Comparison of ENCODE assay signal across 24 cellular contexts in the genomic region with DNA sequence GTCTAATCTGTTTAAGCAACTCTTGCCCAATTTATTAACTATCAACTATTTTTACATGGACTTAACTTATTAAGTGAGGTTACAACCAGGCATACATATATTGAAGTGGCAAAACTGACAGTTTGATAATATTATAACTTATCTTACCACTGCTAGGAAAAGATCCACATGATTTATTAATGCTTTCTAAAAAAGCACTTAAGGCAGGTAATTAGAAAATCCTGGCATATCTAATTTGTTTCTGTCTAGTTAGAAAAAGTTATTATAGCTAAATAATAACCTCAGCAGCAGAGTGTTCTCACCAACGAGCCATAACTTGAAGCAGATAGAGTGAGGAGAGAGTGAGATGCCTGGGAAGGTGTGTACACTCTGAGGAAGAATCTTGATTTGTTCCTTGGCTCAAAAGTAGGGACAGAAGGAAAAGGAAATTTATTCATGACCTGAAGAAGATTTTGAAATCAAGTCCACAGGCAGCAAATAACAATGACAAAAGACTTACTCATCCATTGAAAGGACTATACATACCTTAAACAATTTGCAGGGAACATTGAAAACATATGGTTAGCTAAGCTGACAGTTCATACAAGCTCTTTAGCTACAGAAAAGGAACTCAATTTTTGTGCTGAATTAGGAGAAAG. TPM values are rescaled to one million over a fixed set of nuclear protein-coding genes. Genes with fewer than 3 reads are reported as not detected.
DNase-seq lines count a peak whose midpoint lies in the region; ATAC-seq and TF ChIP-seq lines count a peak whose summit lies in the region.
"Had no signal": no experiment of that assay in that cellular context is flagged by ENCODE, and none has a peak within 500 bp of the region (broad histone marks: within the 10 kb centered on the region; RNA-seq: fewer than 3 reads in every experiment).

No MANE protein-coding gene starts in this region.

- 47 to 76% (median 64%) methylated on average over 1 of the region's 1 CpG for WGBS in spleen, 5 donors

- no peak overlapping the region for H3K4me3 Mint-ChIP-seq in WTC11
- H3K4me3 Mint-ChIP-seq: CD4-positive, alpha-beta memory T cell had no signal

- no peaks in the 10 kb centered on the region for H3K27me3 ChIP-seq in Karpas-422 (ENCODE audit: low read length)
- no peaks in the 10 kb centered on the region for H3K27me3 ChIP-seq in spleen (replicated peaks in 1 of 7)
- H3K27me3 ChIP-seq: adrenal gland had no signal

- intact Hi-C loops in spleen (cut with DNase I; ENCODE audit: low total_unique reads) = no loop called here

- H3K4me3 ChIP-seq in Karpas-422 (ENCODE audit: low read length) = no peak overlapping the region
- H3K4me3 ChIP-seq in spleen = no peak overlapping the region
- H3K4me3 ChIP-seq: adrenal gland, HAP-1 had no signal

- no peak for TF ChIP-seq CTCF in WTC11 (IDR thresholded peaks at IDR 0.05)
- TF ChIP-seq CTCF in spleen (IDR thresholded peaks at IDR 0.05 in 8 of 11, conservative IDR thresholded peaks at IDR 0.05 in 3 of 11) = no peak

- no peaks in the 10 kb centered on the region for H4K20me1 ChIP-seq in Karpas-422 (ENCODE audit: insufficient read depth, low read depth, low read length)

- no peak overlapping the region for H3K9ac ChIP-seq in Karpas-422 (ENCODE audit: low read length)

- CTCF ChIA-PET in WTC11 (lab: Charles Lee) = no interaction called here

- no peak for TF ChIP-seq POLR2A in spleen (IDR thresholded peaks at IDR 0.05)

- H3K36me3 Mint-ChIP-seq in WTC11 = no peaks in the 10 kb centered on the region
- H3K36me3 Mint-ChIP-seq: CD4-positive, alpha-beta memory T cell had no signal

- H3K4me1 ChIP-seq in Karpas-422 (ENCODE audit: low read length) (no peaks in the 10 kb centered on the region), spleen (no peaks in the 10 kb centered on the region)
- H3K4me1 ChIP-seq: adrenal gland, HAP-1 had no signal

- no peak overlapping the region for H2AFZ ChIP-seq in Karpas-422 (ENCODE audit: low read length)

- peak; percentile 51 for ATAC-seq in WTC11

- H3K79me2 ChIP-seq in Karpas-422 (ENCODE audit: low read length) = no peaks in the 10 kb centered on the region

- DNase-seq in GM03348 (ENCODE audit: low spot score) = peak; percentile 5
- no peak for DNase-seq in WTC11 (ENCODE audit: low spot score)
- peak; percentile 78 for DNase-seq in fibroblast of gingiva (ENCODE audit: low read depth)
- peak; percentile 3 for DNase-seq in left kidney (ENCODE audit: low read depth, low spot score)
- DNase-seq in AML-193 (lab: John Stamatoyannopoulos, UW) = no peak
- no peak for DNase-seq in COLO829 (ENCODE audit: low spot score)
- no peak for DNase-seq in Karpas-422
- DNase-seq in spleen = no peak
- DNase-seq: activated CD4-positive, alpha-beta T cell treated with anti-CD3 and anti-CD28 coated beads, Interleukin-2, amount 50 U/mL, for 4 hours; activated gamma-delta T cell; adrenal gland; CD4-positive, alpha-beta memory T cell; central memory CD4-positive, alpha-beta T cell; erythroblast; hypothalamus; kidney; NCI-H1417; NCI-H510A; NK-92 treated with Interleukin-12 subunit alpha and Interleukin-12 subunit beta, amount 100 ng/mL, for 24 hours; nucleus accumbens; stimulated activated CD4-positive, alpha-beta T cell treated with anti-CD3 and anti-CD28 coated beads, Interleukin-12 subunit alpha, Interleukin-12 subunit beta, amount 100 ng/mL, for 4 hours had no signal

- peaks cover 17% of the 10 kb centered on the region for H3K4me1 Mint-ChIP-seq in WTC11
- H3K4me1 Mint-ChIP-seq: CD4-positive, alpha-beta memory T cell had no signal

- POLR2A ChIA-PET in WTC11 (lab: Charles Lee) = no interaction called here

- no peaks in the 10 kb centered on the region for H3K27me3 Mint-ChIP-seq in WTC11 (ENCODE audit: low read depth)
- H3K27me3 Mint-ChIP-seq: CD4-positive, alpha-beta memory T cell had no signal

- no peaks in the 10 kb centered on the region for H3K9me3 ChIP-seq in Karpas-422 (ENCODE audit: low read length)
- no peaks in the 10 kb centered on the region for H3K9me3 ChIP-seq in spleen
- H3K9me3 ChIP-seq: adrenal gland, HAP-1 had no signal

- H3K9me2 ChIP-seq in Karpas-422 (replicated peaks; ENCODE audit: insufficient read depth, low read length) = no peaks in the 10 kb centered on the region

- H3K27ac Mint-ChIP-seq in WTC11 = no peak overlapping the region
- H3K27ac Mint-ChIP-seq: CD4-positive, alpha-beta memory T cell had no signal

- no peak overlapping the region for H3K27ac ChIP-seq in Karpas-422 (ENCODE audit: low read length)
- no peak overlapping the region for H3K27ac ChIP-seq in spleen
- H3K27ac ChIP-seq: adrenal gland had no signal

- H3K4me2 ChIP-seq in Karpas-422 (ENCODE audit: low read depth, low read length, poor library complexity, severe bottlenecking) = no peak overlapping the region

- H3K36me3 ChIP-seq in Karpas-422 (ENCODE audit: insufficient read depth, low read length) (no peaks in the 10 kb centered on the region), spleen (no peaks in the 10 kb centered on the region)
- H3K36me3 ChIP-seq: adrenal gland, HAP-1 had no signal

- H3K9me3 Mint-ChIP-seq in WTC11 = no peaks in the 10 kb centered on the region

TF ChIP-seq in WTC11, 78 proteins besides CTCF, POLR2A, EP300 and RAD21 (continues in another document):
- no peak for TF ChIP-seq ZSCAN18 (CRISPR knock-in tag; IDR thresholded peaks at IDR 0.05)
- TF ChIP-seq, protein P1, sequence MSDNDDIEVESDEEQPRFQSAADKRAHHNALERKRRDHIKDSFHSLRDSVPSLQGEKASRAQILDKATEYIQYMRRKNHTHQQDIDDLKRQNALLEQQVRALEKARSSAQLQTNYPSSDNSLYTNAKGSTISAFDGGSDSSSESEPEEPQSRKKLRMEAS (CRISPR knock-in tag; IDR thresholded peaks at IDR 0.05) = no peak
- TF ChIP-seq, protein P2, sequence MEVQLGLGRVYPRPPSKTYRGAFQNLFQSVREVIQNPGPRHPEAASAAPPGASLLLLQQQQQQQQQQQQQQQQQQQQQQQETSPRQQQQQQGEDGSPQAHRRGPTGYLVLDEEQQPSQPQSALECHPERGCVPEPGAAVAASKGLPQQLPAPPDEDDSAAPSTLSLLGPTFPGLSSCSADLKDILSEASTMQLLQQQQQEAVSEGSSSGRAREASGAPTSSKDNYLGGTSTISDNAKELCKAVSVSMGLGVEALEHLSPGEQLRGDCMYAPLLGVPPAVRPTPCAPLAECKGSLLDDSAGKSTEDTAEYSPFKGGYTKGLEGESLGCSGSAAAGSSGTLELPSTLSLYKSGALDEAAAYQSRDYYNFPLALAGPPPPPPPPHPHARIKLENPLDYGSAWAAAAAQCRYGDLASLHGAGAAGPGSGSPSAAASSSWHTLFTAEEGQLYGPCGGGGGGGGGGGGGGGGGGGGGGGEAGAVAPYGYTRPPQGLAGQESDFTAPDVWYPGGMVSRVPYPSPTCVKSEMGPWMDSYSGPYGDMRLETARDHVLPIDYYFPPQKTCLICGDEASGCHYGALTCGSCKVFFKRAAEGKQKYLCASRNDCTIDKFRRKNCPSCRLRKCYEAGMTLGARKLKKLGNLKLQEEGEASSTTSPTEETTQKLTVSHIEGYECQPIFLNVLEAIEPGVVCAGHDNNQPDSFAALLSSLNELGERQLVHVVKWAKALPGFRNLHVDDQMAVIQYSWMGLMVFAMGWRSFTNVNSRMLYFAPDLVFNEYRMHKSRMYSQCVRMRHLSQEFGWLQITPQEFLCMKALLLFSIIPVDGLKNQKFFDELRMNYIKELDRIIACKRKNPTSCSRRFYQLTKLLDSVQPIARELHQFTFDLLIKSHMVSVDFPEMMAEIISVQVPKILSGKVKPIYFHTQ (CRISPR knock-in tag; IDR thresholded peaks at IDR 0.05) = no peak
- TF ChIP-seq, protein P3, sequence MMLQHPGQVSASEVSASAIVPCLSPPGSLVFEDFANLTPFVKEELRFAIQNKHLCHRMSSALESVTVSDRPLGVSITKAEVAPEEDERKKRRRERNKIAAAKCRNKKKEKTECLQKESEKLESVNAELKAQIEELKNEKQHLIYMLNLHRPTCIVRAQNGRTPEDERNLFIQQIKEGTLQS (CRISPR knock-in tag; conservative IDR thresholded peaks at IDR 0.05) = no peak
- no peak for TF ChIP-seq USF1 (CRISPR knock-in tag; IDR thresholded peaks at IDR 0.05)
- no peak for TF ChIP-seq IRF2 (CRISPR knock-in tag; IDR thresholded peaks at IDR 0.05; ENCODE audit: borderline replicate concordance, low read depth)
- TF ChIP-seq, protein P4, sequence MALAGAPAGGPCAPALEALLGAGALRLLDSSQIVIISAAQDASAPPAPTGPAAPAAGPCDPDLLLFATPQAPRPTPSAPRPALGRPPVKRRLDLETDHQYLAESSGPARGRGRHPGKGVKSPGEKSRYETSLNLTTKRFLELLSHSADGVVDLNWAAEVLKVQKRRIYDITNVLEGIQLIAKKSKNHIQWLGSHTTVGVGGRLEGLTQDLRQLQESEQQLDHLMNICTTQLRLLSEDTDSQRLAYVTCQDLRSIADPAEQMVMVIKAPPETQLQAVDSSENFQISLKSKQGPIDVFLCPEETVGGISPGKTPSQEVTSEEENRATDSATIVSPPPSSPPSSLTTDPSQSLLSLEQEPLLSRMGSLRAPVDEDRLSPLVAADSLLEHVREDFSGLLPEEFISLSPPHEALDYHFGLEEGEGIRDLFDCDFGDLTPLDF (CRISPR knock-in tag; IDR thresholded peaks at IDR 0.05) = no peak
- no peak for TF ChIP-seq KAT7 (CRISPR knock-in tag; IDR thresholded peaks at IDR 0.05; ENCODE audit: borderline replicate concordance)
- no peak for TF ChIP-seq ZNF138 (CRISPR knock-in tag; conservative IDR thresholded peaks at IDR 0.05)
- TF ChIP-seq TP53 (CRISPR knock-in tag; IDR thresholded peaks at IDR 0.05) = no peak

RNA-seq across cellular contexts. Expression of gene MUC15, which starts 7.1 kb away (rescaled TPM):
- not detected in 3 replicates for total RNA-seq in WTC11 (2021)
- total RNA-seq in Karpas-422 (2014; rRNA removed; shearing (Covaris generic); ENCODE audit: low replicate concordance) = not detected in 2 replicates
- not detected for total RNA-seq in spleen
- not detected for polyA plus RNA-seq in spleen
- total RNA-seq: CD4-positive, alpha-beta memory T cell; lung microvascular endothelial cell; T-helper 2 cell treated with Interferon-gamma antibody and Interleukin-4, amounts not matched to agents 100 ng/mL and 5 ng/mL, for 36 hours had no signal
- polyA plus RNA-seq: CD4-positive, alpha-beta memory T cell had no signal

Comparison
In these comparisons a context has a peak if more than half of its experiments do, and no peak if none do; other contexts are left out.
1. DNase-seq: peak in GM03348 (single experiment), fibroblast of gingiva (single experiment) and left kidney (single experiment); none in WTC11 (single experiment), AML-193 (0 of 2), COLO829 (single experiment), Karpas-422 (single experiment) and spleen (single experiment).